ENCODE assay signal across 8 cellular contexts in genomic region chr17:43900183-43900857, GRCh38. TPM values are rescaled to one million over a fixed set of nuclear protein-coding genes. Genes with fewer than 3 reads are reported as not detected.
A peak's percentile ranks its signal among the peaks of the same experiment; 100 is the strongest.
DNase-seq lines count a peak whose midpoint lies in the region; ATAC-seq, FAIRE-seq and TF ChIP-seq lines count a peak whose summit lies in the region.

No MANE protein-coding gene starts in this region.

- no peaks in the 10 kb centered on the region for H3K4me1 ChIP-seq in pancreas
- H3K4me1 ChIP-seq in thymus (ENCODE audit: control insufficient read depth, insufficient read depth, low read length): peaks cover 8% of the 10 kb centered on the region

- intact Hi-C loops in cardiac septum (cut with DNase I): no loop called here
- intact Hi-C loops in pancreas (cut with DNase I): no loop called here

- H3K27me3 ChIP-seq in pancreas (no peaks in the 10 kb centered on the region), thymus (ENCODE audit: control insufficient read depth, insufficient read depth) (peaks cover 12% of the 10 kb centered on the region)

- DNase-seq in AG08395 (ENCODE audit: low spot score) (peak; percentile 98), NCI-H1417 treated with DMSO at 0.1 percent for 48 hours (lab: John Stamatoyannopoulos, UW) (peak; percentile 42), T follicular helper cell (ENCODE audit: low read depth) (peak; percentile 74), cardiac septum (ENCODE audit: low spot score) (peak; percentile 90), pancreas (peak; percentile 76 to 93 (median 85))
- peak; percentile 65 for DNase-seq in activated naive CD8-positive, alpha-beta T cell treated with anti-CD3 and anti-CD28 coated beads, Interleukin-2, amount 50 U/mL, for 16 hours (ENCODE audit: low read depth, low spot score)

- no peaks in the 10 kb centered on the region for H3K9me3 ChIP-seq in pancreas
- no peaks in the 10 kb centered on the region for H3K9me3 ChIP-seq in thymus (ENCODE audit: control insufficient read depth)

- no peak for FAIRE-seq in pancreas (lab: Jason Lieb, UNC)

- ATAC-seq in GM19452 (IDR thresholded peaks at IDR 0.05; ENCODE audit: unreplicated experiment) (peak; percentile 53), pancreas (peak; percentile 98 to 100 (median 100))

- WGBS in pancreas, 2 donors: 3% methylated on average over 29 to 31 of the region's 31 CpGs
- WGBS in thymus: 7% methylated on average over 31 of the region's 31 CpGs

- H3K4me3 ChIP-seq in pancreas (peak overlapping the region; percentile 9 to 52 (median 34)), thymus (ENCODE audit: low read length) (peak overlapping the region; percentile 33)

- no peak for TF ChIP-seq CTCF in pancreas (IDR thresholded peaks at IDR 0.05)

- H3K27ac ChIP-seq in pancreas (no peak overlapping the region), thymus (ENCODE audit: low read depth) (no peak overlapping the region)

- no peaks in the 10 kb centered on the region for H3K36me3 ChIP-seq in pancreas
- no peaks in the 10 kb centered on the region for H3K36me3 ChIP-seq in thymus (ENCODE audit: control insufficient read depth, insufficient read depth)

RNA-seq across cellular contexts. Expression of gene MPP2, which starts 7.0 kb away (rescaled TPM):
- total RNA-seq in cardiac septum (13.8 TPM), pancreas (1 to 10 TPM; 1.0 to 2.9 (median 2.1) TPM)
- polyA plus RNA-seq in pancreas (1 to 10 TPM; 1.9 to 6.6 TPM), thymus (0.87 TPM)

RNA-seq across cellular contexts. Expression of gene PPY, which starts 42.0 kb away (rescaled TPM):
- total RNA-seq in cardiac septum (not detected), pancreas (10 to 100 TPM in 4 of 6 donors, 1 to 10 TPM in 2; 7.2 to 46.0 (median 22.7) TPM)
- polyA plus RNA-seq in pancreas (100 to 1,000 TPM in 1 of 2 donors, 10 to 100 TPM in 1; 57.7 to 392 TPM), thymus (0.71 TPM)

RNA-seq across cellular contexts. Expression of gene CD300LG, which starts 53.3 kb away (rescaled TPM):
- total RNA-seq in cardiac septum (13.7 TPM), pancreas (under 1 TPM; 0.09 to 0.69 (median 0.37) TPM)
- polyA plus RNA-seq in pancreas (1 to 10 TPM in 1 of 2 donors, under 1 TPM in 1; 0.47 to 4.3 TPM), thymus (5.7 TPM)

RNA-seq across cellular contexts. Expression of gene PYY, which starts 53.4 kb away (rescaled TPM):
- total RNA-seq in cardiac septum (not detected), pancreas (under 1 TPM in 2 of 6 donors, not detected in 4; 0.35 to 0.49 TPM)
- polyA plus RNA-seq in pancreas (1 to 10 TPM in 1 of 2 donors, under 1 TPM in 1; 0.66 to 1.1 TPM), thymus (6.8 TPM)

Comparison
In these comparisons a context has a peak if more than half of its experiments do, and no peak if none do; other contexts are left out.
1. DNase-seq: peak in every context shown above with its lines; median percentile 98 in AG08395; 90 in cardiac septum; 85 in pancreas; 74 in T follicular helper cell; 65 in activated naive CD8-positive, alpha-beta T cell treated with anti-CD3 and anti-CD28 coated beads, Interleukin-2, amount 50 U/mL, for 16 hours; 42 in NCI-H1417 treated with DMSO at 0.1 percent for 48 hours.